6 cellular contexts compared by ENCODE assay signal in the genomic region with DNA sequence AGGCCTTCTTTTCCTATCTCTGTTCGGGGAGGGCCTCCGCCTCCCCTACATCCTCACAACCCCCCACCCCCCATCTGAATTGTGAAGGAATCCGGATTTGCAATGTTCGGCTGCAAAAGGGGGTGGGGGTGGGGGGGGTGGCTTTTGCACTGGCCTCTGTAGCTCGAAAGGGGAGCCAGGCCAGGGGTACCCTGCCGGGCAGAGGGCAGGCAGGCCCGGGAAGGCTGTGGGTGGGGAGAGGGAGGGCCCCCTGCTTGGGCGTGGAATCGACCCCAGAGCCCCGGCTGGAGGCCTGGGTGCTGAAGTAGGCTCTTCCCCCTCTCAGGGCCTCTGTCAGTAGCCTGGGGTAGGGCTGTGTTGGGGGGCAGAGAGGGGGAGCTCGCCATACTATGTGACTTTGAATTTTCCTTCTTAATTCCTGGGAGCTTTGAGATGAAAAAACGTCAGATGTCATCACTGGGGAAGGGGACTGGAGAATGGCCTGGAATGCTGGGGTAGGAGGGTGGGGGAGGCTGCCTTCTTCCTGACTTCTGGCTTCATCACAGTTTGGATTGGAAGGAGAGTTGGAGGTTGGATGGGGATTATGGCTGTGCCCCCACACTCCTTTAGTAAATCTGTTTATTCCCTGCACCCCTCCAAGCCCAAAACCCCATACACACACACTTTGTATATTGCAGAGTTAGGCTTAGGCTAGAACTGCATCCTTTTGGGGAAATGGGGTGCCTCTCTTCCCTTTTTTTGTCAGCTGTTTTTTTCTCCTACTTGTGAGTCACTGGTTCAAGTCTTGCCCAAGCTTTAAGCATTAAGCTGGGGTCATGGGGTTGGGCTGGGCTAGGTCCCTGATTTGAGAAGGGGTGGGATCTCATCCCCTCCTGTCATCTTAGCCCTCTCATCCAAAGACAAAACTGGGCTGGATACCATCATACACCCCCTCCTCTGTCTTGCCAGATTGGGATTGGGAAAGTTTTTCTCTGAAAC. TPM values are rescaled to one million over a fixed set of nuclear protein-coding genes. Genes with fewer than 3 reads are reported as not detected.
A peak's percentile ranks its signal among the peaks of the same experiment; 100 is the strongest.
DNase-seq lines count a peak whose midpoint lies in the region; ATAC-seq and TF ChIP-seq lines count a peak whose summit lies in the region.

No MANE protein-coding gene starts in this region.

- no peak overlapping the region for H3K56ac ChIP-seq in H9 (ENCODE audit: insufficient read length, low read depth, low read length)

- DNase-seq in H9 (peak; percentile 60), DMS79 treated with DMSO at 0.1 percent for 48 hours (lab: John Stamatoyannopoulos, UW) (no peak)
- no peak for DNase-seq in natural killer cell treated with Interleukin-12 subunit alpha and Interleukin-12 subunit beta and Interleukin-15 and Interleukin-18, amount 100 ng/mL, for 72 hours (ENCODE audit: low spot score)

- H3K14ac ChIP-seq in H9 (ENCODE audit: insufficient read depth, low read length), result no peak overlapping the region

- no CpG with 5 or more reads among the region's 12 CpGs for WGBS in H9 (ENCODE audit: extremely low coverage, insufficient read length, low lambda C conversion rate)

- no peak overlapping the region for H2BK5ac ChIP-seq in H9 (ENCODE audit: insufficient read length, low read length)

- peaks cover 23% of the 10 kb centered on the region; the same call in 1 of the 2 replicates for H3K79me2 ChIP-seq in H9 (ENCODE audit: insufficient read depth, low read length)

- H2AK5ac ChIP-seq in H9 (ENCODE audit: insufficient read length, low read length), result no peak overlapping the region

- H4K8ac ChIP-seq in H9 (replicated peaks; ENCODE audit: insufficient read length, low read depth, low read length), result no peak overlapping the region

- H3K27me3 Mint-ChIP-seq in H9 (ENCODE audit: low read depth) (no peaks in the 10 kb centered on the region; the same call in 1 of the 2 replicates), brain (peaks cover 10% of the 10 kb centered on the region)
- H3K27me3 Mint-ChIP-seq in natural killer cell treated with Interleukin-12 subunit alpha and Interleukin-12 subunit beta and Interleukin-15 and Interleukin-18, amount 100 ng/mL, for 72 hours, result peaks cover 21 to 25% of the 10 kb centered on the region in 2 donors

- H3K18ac ChIP-seq in H9 (ENCODE audit: insufficient read length, low read depth, low read length), result no peak overlapping the region

- no peak overlapping the region for H2AFZ ChIP-seq in H9 (ENCODE audit: low read length)

- peak overlapping the region; percentile 56 for H3K4me2 ChIP-seq in H9 (ENCODE audit: insufficient read depth, insufficient read length, low read length)

- H3K9me3 Mint-ChIP-seq in H9 (no peaks in the 10 kb centered on the region), brain (peaks cover 0 to 4% (median 0%) of the 10 kb centered on the region in 5 experiments)
- no peaks in the 10 kb centered on the region for H3K9me3 Mint-ChIP-seq in natural killer cell treated with Interleukin-12 subunit alpha and Interleukin-12 subunit beta and Interleukin-15 and Interleukin-18, amount 100 ng/mL, for 72 hours

- no peak overlapping the region for H4K91ac ChIP-seq in H9 (ENCODE audit: insufficient read length, low read depth, low read length)

- no peak overlapping the region for H2BK15ac ChIP-seq in H9 (ENCODE audit: low read depth, low read length)

- no peak overlapping the region for H2BK20ac ChIP-seq in H9 (ENCODE audit: low read depth, low read length, poor library complexity, severe bottlenecking)

- no peak overlapping the region for H3K27ac ChIP-seq in H9 (ENCODE audit: insufficient read length, low read depth, low read length)

- peaks cover 29% of the 10 kb centered on the region for H3K4me1 ChIP-seq in H9 (ENCODE audit: insufficient read depth, low read length)

- H4K5ac ChIP-seq in H9 (ENCODE audit: insufficient read length, low read depth, low read length), result no peak overlapping the region

- H3K36me3 Mint-ChIP-seq in H9 (ENCODE audit: insufficient read depth in 1 of 3, low read depth in 3 of 3) (peaks cover 0 to 8% (median 3%) of the 10 kb centered on the region in 3 experiments; a peak in 4 of 7 replicates), brain (no peaks in the 10 kb centered on the region)
- H3K36me3 Mint-ChIP-seq in natural killer cell treated with Interleukin-12 subunit alpha and Interleukin-12 subunit beta and Interleukin-15 and Interleukin-18, amount 100 ng/mL, for 72 hours, result no peaks in the 10 kb centered on the region

- H3K9me3 ChIP-seq in H9 (ENCODE audit: control insufficient read depth, low read depth, low read length), result no peaks in the 10 kb centered on the region

- H3K4ac ChIP-seq in H9 (ENCODE audit: low read depth, low read length), result no peak overlapping the region

- H3K27ac Mint-ChIP-seq in H9 (peak overlapping the region; percentile 76 to 97 (median 77); a peak in 6 of 7 replicates), brain (peak overlapping the region; percentile 90 to 96 (median 93))
- H3K27ac Mint-ChIP-seq in natural killer cell treated with Interleukin-12 subunit alpha and Interleukin-12 subunit beta and Interleukin-15 and Interleukin-18, amount 100 ng/mL, for 72 hours, result no peak overlapping the region

- H3K79me1 ChIP-seq in H9 (ENCODE audit: insufficient read depth, low read depth, low read length, poor library complexity, severe bottlenecking), result peaks cover 11% of the 10 kb centered on the region

- H3K27me3 ChIP-seq in H9 (ENCODE audit: insufficient read depth, low read length), result no peaks in the 10 kb centered on the region

- H2BK120ac ChIP-seq in H9 (ENCODE audit: low read depth, low read length, poor library complexity, severe bottlenecking), result no peak overlapping the region

- H3K4me1 Mint-ChIP-seq in H9 (peaks cover 60 to 66% of the 10 kb centered on the region in 2 experiments), brain (peaks cover 68% of the 10 kb centered on the region)
- peaks cover 0 to 1% of the 10 kb centered on the region in 2 donors for H3K4me1 Mint-ChIP-seq in natural killer cell treated with Interleukin-12 subunit alpha and Interleukin-12 subunit beta and Interleukin-15 and Interleukin-18, amount 100 ng/mL, for 72 hours (ENCODE audit: low read depth in 2 of 2)

- H3K9ac ChIP-seq in H9 (ENCODE audit: extremely low read depth, insufficient read length, low read length), result peak overlapping the region; percentile 35

- H3K23me2 ChIP-seq in H9 (ENCODE audit: insufficient read length, low read depth, low read length, poor library complexity, severe bottlenecking), result peaks cover 7% of the 10 kb centered on the region

- H3K4me3 Mint-ChIP-seq in H9 (peak overlapping the region; percentile 86 to 91), brain (peak overlapping the region; percentile 94 to 97 (median 95))
- H3K4me3 Mint-ChIP-seq in natural killer cell treated with Interleukin-12 subunit alpha and Interleukin-12 subunit beta and Interleukin-15 and Interleukin-18, amount 100 ng/mL, for 72 hours, result peak overlapping the region; percentile 63

- no peaks in the 10 kb centered on the region for H4K20me1 ChIP-seq in H9 (ENCODE audit: control insufficient read depth, insufficient read depth, insufficient read length)

- H3K23ac ChIP-seq in H9 (ENCODE audit: insufficient read length, low read depth, low read length), result no peak overlapping the region

- no peak for ATAC-seq in natural killer cell treated with Interleukin-12 subunit alpha and Interleukin-12 subunit beta and Interleukin-15 and Interleukin-18, amount 100 ng/mL, for 72 hours
- ATAC-seq in HG03439 (IDR thresholded peaks at IDR 0.05; ENCODE audit: unreplicated experiment), result no peak
- no peak for ATAC-seq in GM21360 (IDR thresholded peaks at IDR 0.05; ENCODE audit: unreplicated experiment)

- TF ChIP-seq CTCF in H9 (conservative IDR thresholded peaks at IDR 0.05) (no peak), brain (conservative IDR thresholded peaks at IDR 0.05) (no peak)

- no peak overlapping the region for H3T11ph ChIP-seq in H9 (ENCODE audit: low read length)

- no peak overlapping the region for H2BK12ac ChIP-seq in H9 (ENCODE audit: insufficient read length, low read depth, low read length)

RNA-seq across cellular contexts. Expression of a gene that starts 1.3 kb away (rescaled TPM):
- total RNA-seq in H9 (2021), result 98.4 and 115 TPM in 2 replicates
- polyA plus RNA-seq in brain (ENCODE audit: insufficient read depth, low read depth, low replicate concordance), result 56.5 TPM
- under 1 TPM; 0.42 to 0.45 TPM for total RNA-seq in natural killer cell treated with Interleukin-12 subunit alpha and Interleukin-12 subunit beta and Interleukin-15 and Interleukin-18, amount 100 ng/mL, for 72 hours

RNA-seq across cellular contexts. Expression of a gene that starts 17.8 kb away (rescaled TPM):
- total RNA-seq in H9 (2021), result not detected in 2 replicates
- not detected for polyA plus RNA-seq in brain (ENCODE audit: insufficient read depth, low read depth, low replicate concordance)
- total RNA-seq in natural killer cell treated with Interleukin-12 subunit alpha and Interleukin-12 subunit beta and Interleukin-15 and Interleukin-18, amount 100 ng/mL, for 72 hours, result not detected

RNA-seq across cellular contexts. Expression of a gene that starts 18.4 kb away (rescaled TPM):
- 42.9 and 44.4 TPM in 2 replicates for total RNA-seq in H9 (2021)
- 8.8 TPM for polyA plus RNA-seq in brain (ENCODE audit: insufficient read depth, low read depth, low replicate concordance)
- 100 to 1,000 TPM; 158 to 198 TPM for total RNA-seq in natural killer cell treated with Interleukin-12 subunit alpha and Interleukin-12 subunit beta and Interleukin-15 and Interleukin-18, amount 100 ng/mL, for 72 hours

RNA-seq across cellular contexts. Expression of a gene that starts 40.7 kb away (rescaled TPM):
- 67.8 and 68.1 TPM in 2 replicates for total RNA-seq in H9 (2021)
- 12.0 TPM for polyA plus RNA-seq in brain (ENCODE audit: insufficient read depth, low read depth, low replicate concordance)
- 1 to 10 TPM; 7.7 to 8.0 TPM for total RNA-seq in natural killer cell treated with Interleukin-12 subunit alpha and Interleukin-12 subunit beta and Interleukin-15 and Interleukin-18, amount 100 ng/mL, for 72 hours

RNA-seq across cellular contexts. Expression of a gene that starts 51.0 kb away (rescaled TPM):
- 50.1 and 53.0 TPM in 2 replicates for total RNA-seq in H9 (2021)
- 11.2 TPM for polyA plus RNA-seq in brain (ENCODE audit: insufficient read depth, low read depth, low replicate concordance)
- total RNA-seq in natural killer cell treated with Interleukin-12 subunit alpha and Interleukin-12 subunit beta and Interleukin-15 and Interleukin-18, amount 100 ng/mL, for 72 hours, result 10 to 100 TPM; 25.5 to 34.1 TPM

Comparison
In these comparisons a context has a peak if more than half of its experiments do, and no peak if none do; other contexts are left out.
1. H3K27ac Mint-ChIP-seq: peak in H9 (3 of 3) and brain (5 of 5); none in natural killer cell treated with Interleukin-12 subunit alpha and Interleukin-12 subunit beta and Interleukin-15 and Interleukin-18, amount 100 ng/mL, for 72 hours (0 of 2).
2. RNA of a gene that starts 1.3 kb away (total RNA-seq): 98.4 to 115 TPM in H9; 0.42 to 0.45 TPM in natural killer cell treated with Interleukin-12 subunit alpha and Interleukin-12 subunit beta and Interleukin-15 and Interleukin-18, amount 100 ng/mL, for 72 hours; every median in the first group is over 10 times any median in the second.
3. Peak in every context shown above with its lines, with median percentiles within 50 percentile points of each other: H3K4me3 Mint-ChIP-seq.